9 cellular contexts compared by ENCODE assay signal in the genomic region with DNA sequence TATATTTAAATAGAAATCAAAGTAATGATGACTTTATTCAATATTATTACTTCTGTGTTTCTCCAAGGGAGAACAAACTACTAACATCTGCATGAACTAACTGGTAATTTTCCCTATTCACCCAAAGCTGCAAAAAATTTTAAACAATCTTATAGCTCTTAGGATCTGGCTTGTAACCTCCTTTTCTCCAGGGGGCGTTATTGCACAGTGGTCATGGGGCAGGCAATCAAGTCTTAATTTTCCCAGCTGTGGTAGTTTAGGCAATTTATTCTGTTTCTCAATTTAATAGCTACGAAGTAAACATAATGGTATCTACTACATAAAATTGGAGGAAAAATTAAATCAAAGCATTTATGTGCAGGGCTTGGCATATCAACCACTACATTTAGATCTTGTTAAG.
DNase-seq lines count a peak whose midpoint lies in the region; ATAC-seq, FAIRE-seq and TF ChIP-seq lines count a peak whose summit lies in the region.
"Had no signal": no experiment of that assay in that cellular context is flagged by ENCODE, and none has a peak within 500 bp of the region (broad histone marks: within the 10 kb centered on the region; RNA-seq: fewer than 3 reads in every experiment).

No MANE protein-coding gene starts in this region.

- WGBS in lung, 2 donors: 33 to 53% methylated on average over 2 of the region's 2 CpGs

- H3K4me3 ChIP-seq in GM06990 (replicated peaks; ENCODE audit: low read depth, low read length) (no peak overlapping the region), astrocyte of the spinal cord (ENCODE audit: low read depth, low read length) (no peak overlapping the region), lung (no peak overlapping the region)

- no peaks in the 10 kb centered on the region for H3K27me3 ChIP-seq in GM06990 (replicated peaks; ENCODE audit: control insufficient read depth, insufficient read depth, low read length)
- H3K27me3 ChIP-seq in lung (ENCODE audit: control insufficient read depth, insufficient read depth): no peaks in the 10 kb centered on the region

- no peak for DNase-seq in GM06990 (ENCODE audit: extremely low read depth, insufficient read length)
- DNase-seq in astrocyte of the spinal cord (ENCODE audit: low read depth, low spot score): no peak
- no peak for DNase-seq in lung (ENCODE audit: low spot score)
- DNase-seq in NCI-H2081 treated with DMSO at 0.1 percent for 48 hours (lab: John Stamatoyannopoulos, UW): no peak
- DNase-seq in GM12892 (ENCODE audit: insufficient read length): no peak
- DNase-seq: NCI-H2029 treated with DMSO at 0.1 percent for 48 hours had no signal

- TF ChIP-seq CTCF in GM06990 (IDR thresholded peaks at IDR 0.05; ENCODE audit: insufficient read depth, low read length, poor library complexity, severe bottlenecking): peak; percentile 45
- peak; percentile 37 for TF ChIP-seq CTCF in astrocyte of the spinal cord (IDR thresholded peaks at IDR 0.05; ENCODE audit: low read depth, low read length)
- TF ChIP-seq CTCF in lung (IDR thresholded peaks at IDR 0.05; ENCODE audit: control extremely low read depth, extremely low read depth): peak; percentile 11

- H3K4me1 ChIP-seq in lung (ENCODE audit: control insufficient read depth in 2 of 2, insufficient read depth in 2 of 2, low read length in 2 of 2): peaks cover 1 to 6% of the 10 kb centered on the region in 2 donors

- no peak overlapping the region for H3K27ac ChIP-seq in lung (ENCODE audit: low read depth in 1 of 2, low read length in 1 of 2)

- no peak for FAIRE-seq in GM12892 (lab: Jason Lieb, UNC)

- ATAC-seq in HG03460 (IDR thresholded peaks at IDR 0.05; ENCODE audit: unreplicated experiment): peak; percentile 57
- no peak for ATAC-seq in lung (ENCODE audit: insufficient read depth, low FRiP score)
- no peak for ATAC-seq in GM21825 (IDR thresholded peaks at IDR 0.05; ENCODE audit: unreplicated experiment)
- ATAC-seq: activated naive CD4-positive, alpha-beta T cell treated with anti-CD3 and anti-CD28 coated beads, Interleukin-2, amount 50 U/mL, for 72 hours had no signal

- in situ Hi-C loops in astrocyte of the spinal cord (cut with HindIII; ENCODE audit: low sequenced_read_pairs): no loop called here

- no peaks in the 10 kb centered on the region for H3K36me3 ChIP-seq in GM06990 (ENCODE audit: control insufficient read depth, insufficient read depth, low read length)
- H3K36me3 ChIP-seq in lung (ENCODE audit: control insufficient read depth in 2 of 2, insufficient read depth in 2 of 2, low read length in 2 of 2): no peaks in the 10 kb centered on the region

- peaks cover 0 to 1% of the 10 kb centered on the region in 2 donors for H3K9me3 ChIP-seq in lung (ENCODE audit: control insufficient read depth in 2 of 2, insufficient read depth in 1 of 2, low read length in 1 of 2)

- no peak for TF ChIP-seq POLR2A in GM12892 (IDR thresholded peaks at IDR 0.05; ENCODE audit: low read depth, low read length)
